In genomic region chr3:184710870-184711365, GRCh38 we compare ENCODE assay signal across 8 cellular contexts. TPM values are rescaled to one million over a fixed set of nuclear protein-coding genes. Genes with fewer than 3 reads are reported as not detected.
DNase-seq lines count a peak whose midpoint lies in the region; ATAC-seq and TF ChIP-seq lines count a peak whose summit lies in the region.

No MANE protein-coding gene starts in this region.

- H3K9me3 ChIP-seq in KOPT-K1 (ENCODE audit: insufficient read depth, low read length, poor library complexity, severe bottlenecking) (peaks cover 23% of the 10 kb centered on the region), heart right ventricle (no peaks in the 10 kb centered on the region)

- H3K4me1 Mint-ChIP-seq in activated T-helper 2 cell treated with anti-CD3 and anti-CD28 coated beads, Interferon-gamma antibody, Interleukin-2, Interleukin-4, amounts not matched to agents 10 μg/mL and 5 μg/mL and 100 μg/mL, durations not matched to agents 14 hours and 24 hours and 36 hours (ENCODE audit: low read depth) = peaks cover 30% of the 10 kb centered on the region

- peaks cover 5 to 51% (median 23%) of the 10 kb centered on the region in 9 donors for H3K4me1 ChIP-seq in heart right ventricle

- no peaks in the 10 kb centered on the region for H3K27me3 ChIP-seq in heart right ventricle

- WGBS in heart right ventricle, 2 donors = 15 to 19% methylated on average over 13 of the region's 13 CpGs

- ATAC-seq in GM21529 (IDR thresholded peaks at IDR 0.05; ENCODE audit: unreplicated experiment) (peak; percentile 65), heart right ventricle (peak in 7 of 8 donors; percentile 2 to 55 (median 48)), sciatic nerve (peak; percentile 46)

- peaks cover 47% of the 10 kb centered on the region for H3K36me3 Mint-ChIP-seq in activated T-helper 2 cell treated with anti-CD3 and anti-CD28 coated beads, Interferon-gamma antibody, Interleukin-2, Interleukin-4, amounts not matched to agents 10 μg/mL and 5 μg/mL and 100 μg/mL, durations not matched to agents 14 hours and 24 hours and 36 hours (ENCODE audit: low read depth)

- H3K27me3 Mint-ChIP-seq in activated T-helper 2 cell treated with anti-CD3 and anti-CD28 coated beads, Interferon-gamma antibody, Interleukin-2, Interleukin-4, amounts not matched to agents 10 μg/mL and 5 μg/mL and 100 μg/mL, durations not matched to agents 14 hours and 24 hours and 36 hours (ENCODE audit: low read depth) = peaks cover 5% of the 10 kb centered on the region

- H3K9me3 Mint-ChIP-seq in activated T-helper 2 cell treated with anti-CD3 and anti-CD28 coated beads, Interferon-gamma antibody, Interleukin-2, Interleukin-4, amounts not matched to agents 10 μg/mL and 5 μg/mL and 100 μg/mL, durations not matched to agents 14 hours and 24 hours and 36 hours = peaks cover 16% of the 10 kb centered on the region

- H3K27ac ChIP-seq in KOPT-K1 (ENCODE audit: low read depth, low read length, poor library complexity, severe bottlenecking) (peak overlapping the region; percentile 67), heart right ventricle (peak overlapping the region; percentile 7 to 98 (median 94))

- H3K27ac Mint-ChIP-seq in activated T-helper 2 cell treated with anti-CD3 and anti-CD28 coated beads, Interferon-gamma antibody, Interleukin-2, Interleukin-4, amounts not matched to agents 10 μg/mL and 5 μg/mL and 100 μg/mL, durations not matched to agents 14 hours and 24 hours and 36 hours = peak overlapping the region; percentile 75

- peak overlapping the region; percentile 77 for H3K4me3 ChIP-seq in GM12865 (ENCODE audit: low read depth, low read length)
- H3K4me3 ChIP-seq in heart right ventricle = peak overlapping the region; percentile 66 to 97 (median 86)

- intact Hi-C loops in activated T-helper 2 cell treated with anti-CD3 and anti-CD28 coated beads, Interferon-gamma antibody, Interleukin-2, Interleukin-4, amounts not matched to agents 10 μg/mL and 5 μg/mL and 100 μg/mL, durations not matched to agents 14 hours and 24 hours and 36 hours (cut with micrococcal nuclease) = loop anchor here (1.0 to 5.0 kb wide), 3 partner anchors 54 to 349 kb away; partner anchors contain the start of genes CLCN2 and POLR2H
- intact Hi-C loops in heart right ventricle (cut with DNase I) = loop anchor here in 4 of 10 donors (5.0 to 10.0 kb wide), 3 partner anchors 129 to 346 kb away; partner anchors contain the start of genes CLCN2 (in 1 of the 4) and POLR2H (in 1 of the 4)
- intact Hi-C loops in sciatic nerve (cut with DNase I) = no loop called here

- peak overlapping the region; percentile 96 for H3K4me3 Mint-ChIP-seq in activated T-helper 2 cell treated with anti-CD3 and anti-CD28 coated beads, Interferon-gamma antibody, Interleukin-2, Interleukin-4, amounts not matched to agents 10 μg/mL and 5 μg/mL and 100 μg/mL, durations not matched to agents 14 hours and 24 hours and 36 hours (ENCODE audit: low read depth)

- H3K36me3 ChIP-seq in KOPT-K1 (ENCODE audit: insufficient read depth, low read length) (0 out of 2 replicates have a peak, but pooled peaks cover 4% of the 10 kb centered on the region), heart right ventricle (peaks cover 0 to 14% (median 0%) of the 10 kb centered on the region in 9 donors)

- TF ChIP-seq CTCF in GM12865 (IDR thresholded peaks at IDR 0.05; ENCODE audit: insufficient read depth, low read depth, low read length, missing control alignments) = no peak
- TF ChIP-seq CTCF in heart right ventricle (IDR thresholded peaks at IDR 0.05) = no peak

- DNase-seq in GM12865 (ENCODE audit: low read depth) (peak; percentile 62), heart right ventricle (no peak), sciatic nerve (ENCODE audit: low spot score) (no peak), dermis blood vessel endothelial cell (no peak), mucosa of gallbladder (ENCODE audit: low spot score) (no peak)
- DNase-seq in activated T-helper 2 cell treated with anti-CD3 and anti-CD28 coated beads, Interferon-gamma antibody, Interleukin-2, Interleukin-4, amounts not matched to agents 10 μg/mL and 5 μg/mL and 100 μg/mL, durations not matched to agents 14 hours and 24 hours and 36 hours (ENCODE audit: low spot score) = no peak

RNA-seq across cellular contexts. Expression of gene MAGEF1, which starts 0.9 kb away (rescaled TPM):
- total RNA-seq in activated T-helper 2 cell treated with anti-CD3 and anti-CD28 coated beads, Interferon-gamma antibody, Interleukin-2, Interleukin-4, amounts not matched to agents 10 μg/mL and 5 μg/mL and 100 μg/mL, durations not matched to agents 14 hours and 24 hours and 36 hours = 15.9 and 16.0 TPM in 2 replicates
- total RNA-seq in heart right ventricle = 10 to 100 TPM; 26.7 to 33.9 (median 30.5) TPM
- 10 to 100 TPM; 20.1 to 32.6 TPM for polyA plus RNA-seq in heart right ventricle
- 25.0 TPM for total RNA-seq in sciatic nerve
- 12.4 and 12.9 TPM in 2 replicates for total RNA-seq in dermis blood vessel endothelial cell
- 43.3 TPM for total RNA-seq in mucosa of gallbladder
